1 cellular context compared by ENCODE assay signal in the genomic region with DNA sequence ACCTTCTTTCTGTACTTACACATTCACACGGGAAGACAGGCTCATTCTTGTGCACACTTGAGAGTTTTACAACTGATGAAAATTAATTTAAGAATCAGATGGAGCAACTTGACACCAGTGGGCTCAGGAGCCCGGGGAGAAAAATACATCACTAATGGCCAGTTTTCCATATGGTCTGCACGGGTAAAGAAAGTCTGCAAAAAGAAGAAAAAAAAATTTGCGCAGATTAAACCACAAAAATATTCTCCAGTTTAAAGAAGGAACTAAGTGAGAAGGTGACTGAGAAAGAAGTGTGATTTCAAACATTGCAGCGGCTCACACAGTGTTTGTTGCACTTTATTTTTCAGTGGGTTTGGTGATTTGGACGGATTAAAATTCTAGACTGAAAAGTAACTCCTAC.
TF ChIP-seq lines count a peak whose summit lies in the region.

A gene with protein sequence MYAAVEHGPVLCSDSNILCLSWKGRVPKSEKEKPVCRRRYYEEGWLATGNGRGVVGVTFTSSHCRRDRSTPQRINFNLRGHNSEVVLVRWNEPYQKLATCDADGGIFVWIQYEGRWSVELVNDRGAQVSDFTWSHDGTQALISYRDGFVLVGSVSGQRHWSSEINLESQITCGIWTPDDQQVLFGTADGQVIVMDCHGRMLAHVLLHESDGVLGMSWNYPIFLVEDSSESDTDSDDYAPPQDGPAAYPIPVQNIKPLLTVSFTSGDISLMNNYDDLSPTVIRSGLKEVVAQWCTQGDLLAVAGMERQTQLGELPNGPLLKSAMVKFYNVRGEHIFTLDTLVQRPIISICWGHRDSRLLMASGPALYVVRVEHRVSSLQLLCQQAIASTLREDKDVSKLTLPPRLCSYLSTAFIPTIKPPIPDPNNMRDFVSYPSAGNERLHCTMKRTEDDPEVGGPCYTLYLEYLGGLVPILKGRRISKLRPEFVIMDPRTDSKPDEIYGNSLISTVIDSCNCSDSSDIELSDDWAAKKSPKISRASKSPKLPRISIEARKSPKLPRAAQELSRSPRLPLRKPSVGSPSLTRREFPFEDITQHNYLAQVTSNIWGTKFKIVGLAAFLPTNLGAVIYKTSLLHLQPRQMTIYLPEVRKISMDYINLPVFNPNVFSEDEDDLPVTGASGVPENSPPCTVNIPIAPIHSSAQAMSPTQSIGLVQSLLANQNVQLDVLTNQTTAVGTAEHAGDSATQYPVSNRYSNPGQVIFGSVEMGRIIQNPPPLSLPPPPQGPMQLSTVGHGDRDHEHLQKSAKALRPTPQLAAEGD (N-terminal part only) (plus strand): TSS at position 301 of the 400 bp plus-strand sequence. CDS start 1,552 bp downstream, outside the sequence.

TF ChIP-seq in GM12878, 131 proteins besides CTCF, POLR2A, EP300 and RAD21 (continued from another document):
- TF ChIP-seq, protein P1, sequence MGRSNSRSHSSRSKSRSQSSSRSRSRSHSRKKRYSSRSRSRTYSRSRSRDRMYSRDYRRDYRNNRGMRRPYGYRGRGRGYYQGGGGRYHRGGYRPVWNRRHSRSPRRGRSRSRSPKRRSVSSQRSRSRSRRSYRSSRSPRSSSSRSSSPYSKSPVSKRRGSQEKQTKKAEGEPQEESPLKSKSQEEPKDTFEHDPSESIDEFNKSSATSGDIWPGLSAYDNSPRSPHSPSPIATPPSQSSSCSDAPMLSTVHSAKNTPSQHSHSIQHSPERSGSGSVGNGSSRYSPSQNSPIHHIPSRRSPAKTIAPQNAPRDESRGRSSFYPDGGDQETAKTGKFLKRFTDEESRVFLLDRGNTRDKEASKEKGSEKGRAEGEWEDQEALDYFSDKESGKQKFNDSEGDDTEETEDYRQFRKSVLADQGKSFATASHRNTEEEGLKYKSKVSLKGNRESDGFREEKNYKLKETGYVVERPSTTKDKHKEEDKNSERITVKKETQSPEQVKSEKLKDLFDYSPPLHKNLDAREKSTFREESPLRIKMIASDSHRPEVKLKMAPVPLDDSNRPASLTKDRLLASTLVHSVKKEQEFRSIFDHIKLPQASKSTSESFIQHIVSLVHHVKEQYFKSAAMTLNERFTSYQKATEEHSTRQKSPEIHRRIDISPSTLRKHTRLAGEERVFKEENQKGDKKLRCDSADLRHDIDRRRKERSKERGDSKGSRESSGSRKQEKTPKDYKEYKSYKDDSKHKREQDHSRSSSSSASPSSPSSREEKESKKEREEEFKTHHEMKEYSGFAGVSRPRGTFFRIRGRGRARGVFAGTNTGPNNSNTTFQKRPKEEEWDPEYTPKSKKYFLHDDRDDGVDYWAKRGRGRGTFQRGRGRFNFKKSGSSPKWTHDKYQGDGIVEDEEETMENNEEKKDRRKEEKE (IDR thresholded peaks at IDR 0.05) = no peak
- no peak for TF ChIP-seq SUZ12 (IDR thresholded peaks at IDR 0.05; ENCODE audit: unreplicated experiment)
- TF ChIP-seq, protein P2, sequence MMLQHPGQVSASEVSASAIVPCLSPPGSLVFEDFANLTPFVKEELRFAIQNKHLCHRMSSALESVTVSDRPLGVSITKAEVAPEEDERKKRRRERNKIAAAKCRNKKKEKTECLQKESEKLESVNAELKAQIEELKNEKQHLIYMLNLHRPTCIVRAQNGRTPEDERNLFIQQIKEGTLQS (IDR thresholded peaks at IDR 0.05; ENCODE audit: borderline replicate concordance, extremely low read depth, low read depth, low read length) = no peak
- TF ChIP-seq, protein P3, sequence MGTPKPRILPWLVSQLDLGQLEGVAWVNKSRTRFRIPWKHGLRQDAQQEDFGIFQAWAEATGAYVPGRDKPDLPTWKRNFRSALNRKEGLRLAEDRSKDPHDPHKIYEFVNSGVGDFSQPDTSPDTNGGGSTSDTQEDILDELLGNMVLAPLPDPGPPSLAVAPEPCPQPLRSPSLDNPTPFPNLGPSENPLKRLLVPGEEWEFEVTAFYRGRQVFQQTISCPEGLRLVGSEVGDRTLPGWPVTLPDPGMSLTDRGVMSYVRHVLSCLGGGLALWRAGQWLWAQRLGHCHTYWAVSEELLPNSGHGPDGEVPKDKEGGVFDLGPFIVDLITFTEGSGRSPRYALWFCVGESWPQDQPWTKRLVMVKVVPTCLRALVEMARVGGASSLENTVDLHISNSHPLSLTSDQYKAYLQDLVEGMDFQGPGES (IDR thresholded peaks at IDR 0.05) = no peak
- TF ChIP-seq NFIC (IDR thresholded peaks at IDR 0.05; ENCODE audit: low read depth, low read length) = no peak
- TF ChIP-seq DPF2 (IDR thresholded peaks at IDR 0.05) = no peak
- TF ChIP-seq BMI1 (IDR thresholded peaks at IDR 0.05; ENCODE audit: borderline replicate concordance) = no peak
TF ChIP-seq in GM12878: peak in this region for 0.
